Comparison of ENCODE assay signal across 1 cellular context in the genomic region with DNA sequence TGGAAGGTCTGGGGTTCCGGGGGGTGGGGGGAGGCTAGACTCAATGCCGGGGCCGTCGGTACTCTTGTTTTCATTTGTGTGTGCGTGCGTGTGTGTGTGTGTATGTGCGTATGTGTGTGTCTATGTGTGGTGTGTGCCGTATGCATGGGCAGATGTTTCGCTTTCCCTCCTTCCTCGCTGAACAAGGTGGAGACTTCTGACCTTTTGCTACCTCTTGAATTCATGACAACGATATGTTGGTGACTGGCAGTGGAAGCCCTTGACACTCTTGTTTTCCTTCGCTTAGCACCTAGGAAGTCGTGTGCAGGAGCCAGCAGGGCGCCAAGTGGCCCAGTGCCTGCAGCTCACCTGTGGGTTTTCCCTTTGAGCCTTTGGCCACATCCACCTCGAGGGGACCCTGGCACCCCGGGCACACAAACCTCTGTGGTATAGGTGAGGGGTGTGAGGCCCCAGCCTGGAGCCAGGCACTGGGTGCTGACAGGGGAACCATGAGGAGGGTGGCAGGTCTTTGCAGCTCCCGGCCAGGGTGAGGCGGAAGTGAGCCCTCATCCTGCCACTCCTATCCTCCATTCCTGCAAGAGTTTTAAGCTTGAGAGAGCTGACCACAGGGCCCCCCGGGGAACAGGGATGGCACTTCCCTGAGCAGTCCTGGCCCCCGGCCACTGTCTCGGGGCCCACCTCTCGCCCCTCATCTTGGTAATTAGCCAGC.
TF ChIP-seq lines count a peak whose summit lies in the region.

No MANE protein-coding gene starts in this region.

TF ChIP-seq in K562, 482 proteins besides CTCF, POLR2A, EP300 and RAD21 (continued from another document and continues in another):
- TF ChIP-seq ZNF785 (CRISPR knock-in tag; IDR thresholded peaks at IDR 0.05), result 0 out of 2 replicates have a peak, but pooled peaks have one; percentile 53
- 0 out of 2 replicates have a peak, but pooled peaks have one; percentile 38 for TF ChIP-seq NR2C2 (CRISPR knock-in tag; IDR thresholded peaks at IDR 0.05)
- no peak for TF ChIP-seq NR2C2 (tag; IDR thresholded peaks at IDR 0.05)
- TF ChIP-seq CSDE1 (IDR thresholded peaks at IDR 0.05), result no peak
- no peak for TF ChIP-seq GTF2F1 (IDR thresholded peaks at IDR 0.05; ENCODE audit: low read depth, low read length)
- TF ChIP-seq, protein P1, sequence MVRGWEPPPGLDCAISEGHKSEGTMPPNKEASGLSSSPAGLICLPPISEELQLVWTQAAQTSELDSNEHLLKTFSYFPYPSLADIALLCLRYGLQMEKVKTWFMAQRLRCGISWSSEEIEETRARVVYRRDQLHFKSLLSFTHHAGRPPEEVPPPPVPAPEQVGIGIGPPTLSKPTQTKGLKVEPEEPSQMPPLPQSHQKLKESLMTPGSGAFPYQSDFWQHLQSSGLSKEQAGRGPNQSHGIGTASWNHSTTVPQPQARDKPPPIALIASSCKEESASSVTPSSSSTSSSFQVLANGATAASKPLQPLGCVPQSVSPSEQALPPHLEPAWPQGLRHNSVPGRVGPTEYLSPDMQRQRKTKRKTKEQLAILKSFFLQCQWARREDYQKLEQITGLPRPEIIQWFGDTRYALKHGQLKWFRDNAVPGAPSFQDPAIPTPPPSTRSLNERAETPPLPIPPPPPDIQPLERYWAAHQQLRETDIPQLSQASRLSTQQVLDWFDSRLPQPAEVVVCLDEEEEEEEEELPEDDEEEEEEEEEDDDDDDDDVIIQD (CRISPR knock-in tag; IDR thresholded peaks at IDR 0.05), result no peak
- TF ChIP-seq NCOA2 (IDR thresholded peaks at IDR 0.05; ENCODE audit: partially characterized antibody in 2 of 2), result no peak
- no peak for TF ChIP-seq EP400 (IDR thresholded peaks at IDR 0.05)
- TF ChIP-seq, protein P2, sequence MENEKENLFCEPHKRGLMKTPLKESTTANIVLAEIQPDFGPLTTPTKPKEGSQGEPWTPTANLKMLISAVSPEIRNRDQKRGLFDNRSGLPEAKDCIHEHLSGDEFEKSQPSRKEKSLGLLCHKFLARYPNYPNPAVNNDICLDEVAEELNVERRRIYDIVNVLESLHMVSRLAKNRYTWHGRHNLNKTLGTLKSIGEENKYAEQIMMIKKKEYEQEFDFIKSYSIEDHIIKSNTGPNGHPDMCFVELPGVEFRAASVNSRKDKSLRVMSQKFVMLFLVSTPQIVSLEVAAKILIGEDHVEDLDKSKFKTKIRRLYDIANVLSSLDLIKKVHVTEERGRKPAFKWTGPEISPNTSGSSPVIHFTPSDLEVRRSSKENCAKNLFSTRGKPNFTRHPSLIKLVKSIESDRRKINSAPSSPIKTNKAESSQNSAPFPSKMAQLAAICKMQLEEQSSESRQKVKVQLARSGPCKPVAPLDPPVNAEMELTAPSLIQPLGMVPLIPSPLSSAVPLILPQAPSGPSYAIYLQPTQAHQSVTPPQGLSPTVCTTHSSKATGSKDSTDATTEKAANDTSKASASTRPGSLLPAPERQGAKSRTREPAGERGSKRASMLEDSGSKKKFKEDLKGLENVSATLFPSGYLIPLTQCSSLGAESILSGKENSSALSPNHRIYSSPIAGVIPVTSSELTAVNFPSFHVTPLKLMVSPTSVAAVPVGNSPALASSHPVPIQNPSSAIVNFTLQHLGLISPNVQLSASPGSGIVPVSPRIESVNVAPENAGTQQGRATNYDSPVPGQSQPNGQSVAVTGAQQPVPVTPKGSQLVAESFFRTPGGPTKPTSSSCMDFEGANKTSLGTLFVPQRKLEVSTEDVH (IDR thresholded peaks at IDR 0.05; ENCODE audit: low read depth, partially characterized antibody), result no peak
- TF ChIP-seq, protein P3, sequence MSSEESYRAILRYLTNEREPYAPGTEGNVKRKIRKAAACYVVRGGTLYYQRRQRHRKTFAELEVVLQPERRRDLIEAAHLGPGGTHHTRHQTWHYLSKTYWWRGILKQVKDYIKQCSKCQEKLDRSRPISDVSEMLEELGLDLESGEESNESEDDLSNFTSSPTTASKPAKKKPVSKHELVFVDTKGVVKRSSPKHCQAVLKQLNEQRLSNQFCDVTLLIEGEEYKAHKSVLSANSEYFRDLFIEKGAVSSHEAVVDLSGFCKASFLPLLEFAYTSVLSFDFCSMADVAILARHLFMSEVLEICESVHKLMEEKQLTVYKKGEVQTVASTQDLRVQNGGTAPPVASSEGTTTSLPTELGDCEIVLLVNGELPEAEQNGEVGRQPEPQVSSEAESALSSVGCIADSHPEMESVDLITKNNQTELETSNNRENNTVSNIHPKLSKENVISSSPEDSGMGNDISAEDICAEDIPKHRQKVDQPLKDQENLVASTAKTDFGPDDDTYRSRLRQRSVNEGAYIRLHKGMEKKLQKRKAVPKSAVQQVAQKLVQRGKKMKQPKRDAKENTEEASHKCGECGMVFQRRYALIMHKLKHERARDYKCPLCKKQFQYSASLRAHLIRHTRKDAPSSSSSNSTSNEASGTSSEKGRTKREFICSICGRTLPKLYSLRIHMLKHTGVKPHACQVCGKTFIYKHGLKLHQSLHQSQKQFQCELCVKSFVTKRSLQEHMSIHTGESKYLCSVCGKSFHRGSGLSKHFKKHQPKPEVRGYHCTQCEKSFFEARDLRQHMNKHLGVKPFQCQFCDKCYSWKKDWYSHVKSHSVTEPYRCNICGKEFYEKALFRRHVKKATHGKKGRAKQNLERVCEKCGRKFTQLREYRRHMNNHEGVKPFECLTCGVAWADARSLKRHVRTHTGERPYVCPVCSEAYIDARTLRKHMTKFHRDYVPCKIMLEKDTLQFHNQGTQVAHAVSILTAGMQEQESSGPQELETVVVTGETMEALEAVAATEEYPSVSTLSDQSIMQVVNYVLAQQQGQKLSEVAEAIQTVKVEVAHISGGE (CRISPR knock-in tag; IDR thresholded peaks at IDR 0.05), result no peak
- TF ChIP-seq, protein P4, sequence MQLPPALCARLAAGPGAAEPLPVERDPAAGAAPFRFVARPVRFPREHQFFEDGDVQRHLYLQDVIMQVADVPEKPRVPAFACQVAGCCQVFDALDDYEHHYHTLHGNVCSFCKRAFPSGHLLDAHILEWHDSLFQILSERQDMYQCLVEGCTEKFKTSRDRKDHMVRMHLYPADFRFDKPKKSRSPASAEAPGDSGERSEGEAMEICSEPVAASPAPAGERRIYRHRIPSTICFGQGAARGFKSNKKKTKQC (CRISPR knock-in tag; IDR thresholded peaks at IDR 0.05), result 0 out of 2 replicates have a peak, but pooled peaks have one; percentile 1
- TF ChIP-seq, protein P5, sequence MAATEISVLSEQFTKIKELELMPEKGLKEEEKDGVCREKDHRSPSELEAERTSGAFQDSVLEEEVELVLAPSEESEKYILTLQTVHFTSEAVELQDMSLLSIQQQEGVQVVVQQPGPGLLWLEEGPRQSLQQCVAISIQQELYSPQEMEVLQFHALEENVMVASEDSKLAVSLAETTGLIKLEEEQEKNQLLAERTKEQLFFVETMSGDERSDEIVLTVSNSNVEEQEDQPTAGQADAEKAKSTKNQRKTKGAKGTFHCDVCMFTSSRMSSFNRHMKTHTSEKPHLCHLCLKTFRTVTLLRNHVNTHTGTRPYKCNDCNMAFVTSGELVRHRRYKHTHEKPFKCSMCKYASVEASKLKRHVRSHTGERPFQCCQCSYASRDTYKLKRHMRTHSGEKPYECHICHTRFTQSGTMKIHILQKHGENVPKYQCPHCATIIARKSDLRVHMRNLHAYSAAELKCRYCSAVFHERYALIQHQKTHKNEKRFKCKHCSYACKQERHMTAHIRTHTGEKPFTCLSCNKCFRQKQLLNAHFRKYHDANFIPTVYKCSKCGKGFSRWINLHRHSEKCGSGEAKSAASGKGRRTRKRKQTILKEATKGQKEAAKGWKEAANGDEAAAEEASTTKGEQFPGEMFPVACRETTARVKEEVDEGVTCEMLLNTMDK (IDR thresholded peaks at IDR 0.05; ENCODE audit: borderline replicate concordance, insufficient read depth, low read depth, low read length, poor library complexity, severe bottlenecking), result no peak
- TF ChIP-seq MAFF (IDR thresholded peaks at IDR 0.05; ENCODE audit: low read length), result no peak
- TF ChIP-seq, protein P6, sequence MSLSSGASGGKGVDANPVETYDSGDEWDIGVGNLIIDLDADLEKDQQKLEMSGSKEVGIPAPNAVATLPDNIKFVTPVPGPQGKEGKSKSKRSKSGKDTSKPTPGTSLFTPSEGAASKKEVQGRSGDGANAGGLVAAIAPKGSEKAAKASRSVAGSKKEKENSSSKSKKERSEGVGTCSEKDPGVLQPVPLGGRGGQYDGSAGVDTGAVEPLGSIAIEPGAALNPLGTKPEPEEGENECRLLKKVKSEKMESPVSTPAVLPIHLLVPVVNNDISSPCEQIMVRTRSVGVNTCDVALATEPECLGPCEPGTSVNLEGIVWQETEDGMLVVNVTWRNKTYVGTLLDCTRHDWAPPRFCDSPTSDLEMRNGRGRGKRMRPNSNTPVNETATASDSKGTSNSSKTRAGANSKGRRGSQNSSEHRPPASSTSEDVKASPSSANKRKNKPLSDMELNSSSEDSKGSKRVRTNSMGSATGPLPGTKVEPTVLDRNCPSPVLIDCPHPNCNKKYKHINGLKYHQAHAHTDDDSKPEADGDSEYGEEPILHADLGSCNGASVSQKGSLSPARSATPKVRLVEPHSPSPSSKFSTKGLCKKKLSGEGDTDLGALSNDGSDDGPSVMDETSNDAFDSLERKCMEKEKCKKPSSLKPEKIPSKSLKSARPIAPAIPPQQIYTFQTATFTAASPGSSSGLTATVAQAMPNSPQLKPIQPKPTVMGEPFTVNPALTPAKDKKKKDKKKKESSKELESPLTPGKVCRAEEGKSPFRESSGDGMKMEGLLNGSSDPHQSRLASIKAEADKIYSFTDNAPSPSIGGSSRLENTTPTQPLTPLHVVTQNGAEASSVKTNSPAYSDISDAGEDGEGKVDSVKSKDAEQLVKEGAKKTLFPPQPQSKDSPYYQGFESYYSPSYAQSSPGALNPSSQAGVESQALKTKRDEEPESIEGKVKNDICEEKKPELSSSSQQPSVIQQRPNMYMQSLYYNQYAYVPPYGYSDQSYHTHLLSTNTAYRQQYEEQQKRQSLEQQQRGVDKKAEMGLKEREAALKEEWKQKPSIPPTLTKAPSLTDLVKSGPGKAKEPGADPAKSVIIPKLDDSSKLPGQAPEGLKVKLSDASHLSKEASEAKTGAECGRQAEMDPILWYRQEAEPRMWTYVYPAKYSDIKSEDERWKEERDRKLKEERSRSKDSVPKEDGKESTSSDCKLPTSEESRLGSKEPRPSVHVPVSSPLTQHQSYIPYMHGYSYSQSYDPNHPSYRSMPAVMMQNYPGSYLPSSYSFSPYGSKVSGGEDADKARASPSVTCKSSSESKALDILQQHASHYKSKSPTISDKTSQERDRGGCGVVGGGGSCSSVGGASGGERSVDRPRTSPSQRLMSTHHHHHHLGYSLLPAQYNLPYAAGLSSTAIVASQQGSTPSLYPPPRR (CRISPR knock-in tag; IDR thresholded peaks at IDR 0.05; ENCODE audit: borderline replicate concordance), result no peak
- TF ChIP-seq ZNF431 (CRISPR knock-in tag; IDR thresholded peaks at IDR 0.05), result no peak; the same call in 1 of the 2 replicates
- TF ChIP-seq, protein P7, sequence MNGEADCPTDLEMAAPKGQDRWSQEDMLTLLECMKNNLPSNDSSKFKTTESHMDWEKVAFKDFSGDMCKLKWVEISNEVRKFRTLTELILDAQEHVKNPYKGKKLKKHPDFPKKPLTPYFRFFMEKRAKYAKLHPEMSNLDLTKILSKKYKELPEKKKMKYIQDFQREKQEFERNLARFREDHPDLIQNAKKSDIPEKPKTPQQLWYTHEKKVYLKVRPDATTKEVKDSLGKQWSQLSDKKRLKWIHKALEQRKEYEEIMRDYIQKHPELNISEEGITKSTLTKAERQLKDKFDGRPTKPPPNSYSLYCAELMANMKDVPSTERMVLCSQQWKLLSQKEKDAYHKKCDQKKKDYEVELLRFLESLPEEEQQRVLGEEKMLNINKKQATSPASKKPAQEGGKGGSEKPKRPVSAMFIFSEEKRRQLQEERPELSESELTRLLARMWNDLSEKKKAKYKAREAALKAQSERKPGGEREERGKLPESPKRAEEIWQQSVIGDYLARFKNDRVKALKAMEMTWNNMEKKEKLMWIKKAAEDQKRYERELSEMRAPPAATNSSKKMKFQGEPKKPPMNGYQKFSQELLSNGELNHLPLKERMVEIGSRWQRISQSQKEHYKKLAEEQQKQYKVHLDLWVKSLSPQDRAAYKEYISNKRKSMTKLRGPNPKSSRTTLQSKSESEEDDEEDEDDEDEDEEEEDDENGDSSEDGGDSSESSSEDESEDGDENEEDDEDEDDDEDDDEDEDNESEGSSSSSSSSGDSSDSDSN (IDR thresholded peaks at IDR 0.05; ENCODE audit: borderline replicate concordance in 1 of 2, low read depth in 2 of 2, low read length in 2 of 2), result no peak
- TF ChIP-seq SRSF9 (IDR thresholded peaks at IDR 0.05; ENCODE audit: borderline replicate concordance, low read depth, low read length), result no peak
- no peak for TF ChIP-seq ZNF408 (CRISPR knock-in tag; IDR thresholded peaks at IDR 0.05; ENCODE audit: low read depth)
- peak; percentile 75 for TF ChIP-seq ELF4 (CRISPR knock-in tag; IDR thresholded peaks at IDR 0.05)
- TF ChIP-seq, protein P8, sequence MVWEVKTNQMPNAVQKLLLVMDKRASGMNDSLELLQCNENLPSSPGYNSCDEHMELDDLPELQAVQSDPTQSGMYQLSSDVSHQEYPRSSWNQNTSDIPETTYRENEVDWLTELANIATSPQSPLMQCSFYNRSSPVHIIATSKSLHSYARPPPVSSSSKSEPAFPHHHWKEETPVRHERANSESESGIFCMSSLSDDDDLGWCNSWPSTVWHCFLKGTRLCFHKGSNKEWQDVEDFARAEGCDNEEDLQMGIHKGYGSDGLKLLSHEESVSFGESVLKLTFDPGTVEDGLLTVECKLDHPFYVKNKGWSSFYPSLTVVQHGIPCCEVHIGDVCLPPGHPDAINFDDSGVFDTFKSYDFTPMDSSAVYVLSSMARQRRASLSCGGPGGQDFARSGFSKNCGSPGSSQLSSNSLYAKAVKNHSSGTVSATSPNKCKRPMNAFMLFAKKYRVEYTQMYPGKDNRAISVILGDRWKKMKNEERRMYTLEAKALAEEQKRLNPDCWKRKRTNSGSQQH (CRISPR knock-in tag; IDR thresholded peaks at IDR 0.05), result peak; percentile 90
- no peak for TF ChIP-seq ZNF311 (CRISPR knock-in tag; IDR thresholded peaks at IDR 0.05)
- no peak for TF ChIP-seq MAFK (IDR thresholded peaks at IDR 0.05; ENCODE audit: low read length)
- TF ChIP-seq FOXP1 (CRISPR knock-in tag; IDR thresholded peaks at IDR 0.05), result 0 out of 2 replicates have a peak, but pooled peaks have one; percentile 6
- TF ChIP-seq LARP7 (IDR thresholded peaks at IDR 0.05), result no peak
- no peak for TF ChIP-seq TEAD2 (tag; IDR thresholded peaks at IDR 0.05)
- TF ChIP-seq, protein P9, sequence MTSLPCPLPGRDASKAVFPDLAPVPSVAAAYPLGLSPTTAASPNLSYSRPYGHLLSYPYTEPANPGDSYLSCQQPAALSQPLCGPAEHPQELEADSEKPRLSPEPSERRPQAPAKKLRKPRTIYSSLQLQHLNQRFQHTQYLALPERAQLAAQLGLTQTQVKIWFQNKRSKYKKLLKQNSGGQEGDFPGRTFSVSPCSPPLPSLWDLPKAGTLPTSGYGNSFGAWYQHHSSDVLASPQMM (CRISPR knock-in tag; IDR thresholded peaks at IDR 0.05), result no peak
- no peak for TF ChIP-seq PHB (CRISPR knock-in tag; IDR thresholded peaks at IDR 0.05)
- no peak for TF ChIP-seq POLR3A (IDR thresholded peaks at IDR 0.05; ENCODE audit: borderline replicate concordance, extremely low read depth, insufficient read depth, insufficient read length)
- TF ChIP-seq LEF1 (IDR thresholded peaks at IDR 0.05), result no peak
- TF ChIP-seq, protein P10, sequence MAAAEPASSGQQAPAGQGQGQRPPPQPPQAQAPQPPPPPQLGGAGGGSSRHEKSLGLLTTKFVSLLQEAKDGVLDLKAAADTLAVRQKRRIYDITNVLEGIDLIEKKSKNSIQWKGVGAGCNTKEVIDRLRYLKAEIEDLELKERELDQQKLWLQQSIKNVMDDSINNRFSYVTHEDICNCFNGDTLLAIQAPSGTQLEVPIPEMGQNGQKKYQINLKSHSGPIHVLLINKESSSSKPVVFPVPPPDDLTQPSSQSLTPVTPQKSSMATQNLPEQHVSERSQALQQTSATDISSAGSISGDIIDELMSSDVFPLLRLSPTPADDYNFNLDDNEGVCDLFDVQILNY (CRISPR knock-in tag; IDR thresholded peaks at IDR 0.05), result no peak
